ENCODE assay signal across 20 cellular contexts in genomic region chr11:90392692-90393091, GRCh38.
DNase-seq lines count a peak whose midpoint lies in the region; ATAC-seq, FAIRE-seq and TF ChIP-seq lines count a peak whose summit lies in the region.
"Had no signal": no experiment of that assay in that cellular context is flagged by ENCODE, and none has a peak within 500 bp of the region (broad histone marks: within the 10 kb centered on the region; RNA-seq: fewer than 3 reads in every experiment).

No MANE protein-coding gene starts in this region.

- 0 out of 3 replicates have a peak, but pooled peaks have one; percentile 6 for TF ChIP-seq CTCF in GM12872 (IDR thresholded peaks at IDR 0.05; ENCODE audit: insufficient read depth, low read depth, low read length)
- peak; percentile 40; the same call in 1 of the 2 replicates for TF ChIP-seq CTCF in LNCAP (IDR thresholded peaks at IDR 0.05)
- TF ChIP-seq CTCF in glutamatergic neuron (IDR thresholded peaks at IDR 0.05; ENCODE audit: partially characterized antibody, unreplicated experiment): peak; percentile 24

- DNase-seq in SK-MEL-5 (ENCODE audit: low read depth, low spot score) (peak; percentile 4), glutamatergic neuron (no peak), RCC 7860 (ENCODE audit: low spot score) (no peak)
- DNase-seq in stimulated activated CD4-positive, alpha-beta T cell treated with anti-CD3 and anti-CD28 coated beads, Interleukin-2, amount 100 ng/mL, for 24 hours: no peak
- DNase-seq: CD8-positive, alpha-beta T cell; DND-41; KG1; NCI-H1105 treated with DMSO at 0.1 percent for 48 hours; NCI-H187; NCI-H69; OCI-M1; T-cell had no signal

- H3K27me3 Mint-ChIP-seq in glutamatergic neuron (ENCODE audit: unreplicated experiment): no peaks in the 10 kb centered on the region
- H3K27me3 Mint-ChIP-seq: B cell, T-cell had no signal

- no peak overlapping the region for H3K27ac Mint-ChIP-seq in glutamatergic neuron (ENCODE audit: unreplicated experiment)
- H3K27ac Mint-ChIP-seq: B cell; CD8-positive, alpha-beta T cell; T-cell had no signal

- no peak for FAIRE-seq in RCC 7860 (lab: Jason Lieb, UNC)
- FAIRE-seq: D721Med, G401.6, GM12878, H1 had no signal

- H3K9me3 Mint-ChIP-seq in glutamatergic neuron (ENCODE audit: unreplicated experiment): no peaks in the 10 kb centered on the region
- H3K9me3 Mint-ChIP-seq: CD8-positive, alpha-beta T cell; T-cell had no signal

- in situ Hi-C loops in SK-MEL-5 (cut with HindIII; ENCODE audit: low pct_unique_long_range_greater_than_20kb, low sequenced_read_pairs): no loop called here

- no peak overlapping the region for H3K4me3 Mint-ChIP-seq in glutamatergic neuron (ENCODE audit: unreplicated experiment)
- H3K4me3 Mint-ChIP-seq: B cell; CD8-positive, alpha-beta T cell; T-cell had no signal

- no peak for ATAC-seq in HG03342 (IDR thresholded peaks at IDR 0.05; ENCODE audit: unreplicated experiment)
- ATAC-seq: CD8-positive, alpha-beta T cell; GM12878; T-cell had no signal

- H3K36me3 Mint-ChIP-seq in glutamatergic neuron (ENCODE audit: unreplicated experiment): no peaks in the 10 kb centered on the region
- H3K36me3 Mint-ChIP-seq: CD8-positive, alpha-beta T cell; T-cell had no signal

- H3K4me1 Mint-ChIP-seq in glutamatergic neuron (ENCODE audit: low read depth, unreplicated experiment): no peaks in the 10 kb centered on the region
- H3K4me1 Mint-ChIP-seq: B cell, T-cell had no signal
